1 cellular context compared by ENCODE assay signal in the genomic region with DNA sequence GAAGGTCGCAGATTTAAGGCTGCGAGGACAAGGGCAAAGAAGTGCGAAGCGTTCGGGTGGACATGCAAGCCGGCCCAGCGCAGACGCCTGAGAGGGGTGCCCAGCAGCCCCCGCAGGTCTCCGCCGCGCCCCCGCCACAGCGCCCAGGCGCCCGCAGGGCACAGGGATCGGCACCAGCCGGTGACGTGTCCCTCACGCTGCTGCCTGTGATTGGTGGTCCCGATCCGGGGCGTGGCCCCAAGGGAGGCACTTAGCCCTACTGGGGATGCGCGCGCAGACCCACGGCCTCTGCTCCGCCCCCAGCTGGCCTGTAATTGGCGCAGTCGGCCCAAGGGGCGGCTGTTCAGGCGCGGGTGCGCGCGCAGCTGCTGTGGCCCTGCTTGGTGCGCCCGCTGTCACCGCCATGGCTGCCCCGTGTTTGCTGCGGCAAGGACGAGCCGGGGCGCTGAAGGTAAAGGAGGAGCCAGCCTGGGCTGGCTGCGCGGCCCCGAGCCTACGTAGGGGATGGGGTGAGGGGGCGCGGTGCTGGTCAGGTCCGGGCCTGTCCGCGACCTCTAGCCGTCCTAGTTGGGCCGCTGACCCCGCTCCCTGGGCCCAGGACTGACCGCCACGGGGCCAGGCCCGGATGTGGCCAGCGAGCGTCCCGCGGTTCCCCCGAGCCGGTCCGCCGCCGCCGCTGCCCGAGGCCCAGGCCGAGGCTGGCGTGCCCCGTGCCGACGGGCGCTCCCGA.
TF ChIP-seq lines count a peak whose summit lies in the region.

A gene (plus strand): TSS at position 379 of the 730 bp plus-strand sequence. CDS start 25 bp downstream, at position 404.

TF ChIP-seq in GM12878, 131 proteins besides CTCF, POLR2A, EP300 and RAD21 (continued from another document and continues in another):
- TF ChIP-seq, protein P1, sequence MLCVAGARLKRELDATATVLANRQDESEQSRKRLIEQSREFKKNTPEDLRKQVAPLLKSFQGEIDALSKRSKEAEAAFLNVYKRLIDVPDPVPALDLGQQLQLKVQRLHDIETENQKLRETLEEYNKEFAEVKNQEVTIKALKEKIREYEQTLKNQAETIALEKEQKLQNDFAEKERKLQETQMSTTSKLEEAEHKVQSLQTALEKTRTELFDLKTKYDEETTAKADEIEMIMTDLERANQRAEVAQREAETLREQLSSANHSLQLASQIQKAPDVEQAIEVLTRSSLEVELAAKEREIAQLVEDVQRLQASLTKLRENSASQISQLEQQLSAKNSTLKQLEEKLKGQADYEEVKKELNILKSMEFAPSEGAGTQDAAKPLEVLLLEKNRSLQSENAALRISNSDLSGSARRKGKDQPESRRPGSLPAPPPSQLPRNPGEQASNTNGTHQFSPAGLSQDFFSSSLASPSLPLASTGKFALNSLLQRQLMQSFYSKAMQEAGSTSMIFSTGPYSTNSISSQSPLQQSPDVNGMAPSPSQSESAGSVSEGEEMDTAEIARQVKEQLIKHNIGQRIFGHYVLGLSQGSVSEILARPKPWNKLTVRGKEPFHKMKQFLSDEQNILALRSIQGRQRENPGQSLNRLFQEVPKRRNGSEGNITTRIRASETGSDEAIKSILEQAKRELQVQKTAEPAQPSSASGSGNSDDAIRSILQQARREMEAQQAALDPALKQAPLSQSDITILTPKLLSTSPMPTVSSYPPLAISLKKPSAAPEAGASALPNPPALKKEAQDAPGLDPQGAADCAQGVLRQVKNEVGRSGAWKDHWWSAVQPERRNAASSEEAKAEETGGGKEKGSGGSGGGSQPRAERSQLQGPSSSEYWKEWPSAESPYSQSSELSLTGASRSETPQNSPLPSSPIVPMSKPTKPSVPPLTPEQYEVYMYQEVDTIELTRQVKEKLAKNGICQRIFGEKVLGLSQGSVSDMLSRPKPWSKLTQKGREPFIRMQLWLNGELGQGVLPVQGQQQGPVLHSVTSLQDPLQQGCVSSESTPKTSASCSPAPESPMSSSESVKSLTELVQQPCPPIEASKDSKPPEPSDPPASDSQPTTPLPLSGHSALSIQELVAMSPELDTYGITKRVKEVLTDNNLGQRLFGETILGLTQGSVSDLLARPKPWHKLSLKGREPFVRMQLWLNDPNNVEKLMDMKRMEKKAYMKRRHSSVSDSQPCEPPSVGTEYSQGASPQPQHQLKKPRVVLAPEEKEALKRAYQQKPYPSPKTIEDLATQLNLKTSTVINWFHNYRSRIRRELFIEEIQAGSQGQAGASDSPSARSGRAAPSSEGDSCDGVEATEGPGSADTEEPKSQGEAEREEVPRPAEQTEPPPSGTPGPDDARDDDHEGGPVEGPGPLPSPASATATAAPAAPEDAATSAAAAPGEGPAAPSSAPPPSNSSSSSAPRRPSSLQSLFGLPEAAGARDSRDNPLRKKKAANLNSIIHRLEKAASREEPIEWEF (IDR thresholded peaks at IDR 0.05; ENCODE audit: insufficient replicate concordance, low read depth, low read length) = no peak
- TF ChIP-seq WRNIP1 (IDR thresholded peaks at IDR 0.05; ENCODE audit: borderline replicate concordance, low read depth, low read length) = no peak
- TF ChIP-seq GABPA (IDR thresholded peaks at IDR 0.05; ENCODE audit: low read depth) = no peak
- TF ChIP-seq, protein P2, sequence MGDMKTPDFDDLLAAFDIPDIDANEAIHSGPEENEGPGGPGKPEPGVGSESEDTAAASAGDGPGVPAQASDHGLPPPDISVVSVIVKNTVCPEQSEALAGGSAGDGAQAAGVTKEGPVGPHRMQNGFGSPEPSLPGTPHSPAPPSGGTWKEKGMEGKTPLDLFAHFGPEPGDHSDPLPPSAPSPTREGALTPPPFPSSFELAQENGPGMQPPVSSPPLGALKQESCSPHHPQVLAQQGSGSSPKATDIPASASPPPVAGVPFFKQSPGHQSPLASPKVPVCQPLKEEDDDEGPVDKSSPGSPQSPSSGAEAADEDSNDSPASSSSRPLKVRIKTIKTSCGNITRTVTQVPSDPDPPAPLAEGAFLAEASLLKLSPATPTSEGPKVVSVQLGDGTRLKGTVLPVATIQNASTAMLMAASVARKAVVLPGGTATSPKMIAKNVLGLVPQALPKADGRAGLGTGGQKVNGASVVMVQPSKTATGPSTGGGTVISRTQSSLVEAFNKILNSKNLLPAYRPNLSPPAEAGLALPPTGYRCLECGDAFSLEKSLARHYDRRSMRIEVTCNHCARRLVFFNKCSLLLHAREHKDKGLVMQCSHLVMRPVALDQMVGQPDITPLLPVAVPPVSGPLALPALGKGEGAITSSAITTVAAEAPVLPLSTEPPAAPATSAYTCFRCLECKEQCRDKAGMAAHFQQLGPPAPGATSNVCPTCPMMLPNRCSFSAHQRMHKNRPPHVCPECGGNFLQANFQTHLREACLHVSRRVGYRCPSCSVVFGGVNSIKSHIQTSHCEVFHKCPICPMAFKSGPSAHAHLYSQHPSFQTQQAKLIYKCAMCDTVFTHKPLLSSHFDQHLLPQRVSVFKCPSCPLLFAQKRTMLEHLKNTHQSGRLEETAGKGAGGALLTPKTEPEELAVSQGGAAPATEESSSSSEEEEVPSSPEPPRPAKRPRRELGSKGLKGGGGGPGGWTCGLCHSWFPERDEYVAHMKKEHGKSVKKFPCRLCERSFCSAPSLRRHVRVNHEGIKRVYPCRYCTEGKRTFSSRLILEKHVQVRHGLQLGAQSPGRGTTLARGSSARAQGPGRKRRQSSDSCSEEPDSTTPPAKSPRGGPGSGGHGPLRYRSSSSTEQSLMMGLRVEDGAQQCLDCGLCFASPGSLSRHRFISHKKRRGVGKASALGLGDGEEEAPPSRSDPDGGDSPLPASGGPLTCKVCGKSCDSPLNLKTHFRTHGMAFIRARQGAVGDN (IDR thresholded peaks at IDR 0.05) = peak; percentile 47; the same call in 1 of the 2 replicates
- TF ChIP-seq RBBP5 (conservative IDR thresholded peaks at IDR 0.05) = no peak
- TF ChIP-seq, protein P3, sequence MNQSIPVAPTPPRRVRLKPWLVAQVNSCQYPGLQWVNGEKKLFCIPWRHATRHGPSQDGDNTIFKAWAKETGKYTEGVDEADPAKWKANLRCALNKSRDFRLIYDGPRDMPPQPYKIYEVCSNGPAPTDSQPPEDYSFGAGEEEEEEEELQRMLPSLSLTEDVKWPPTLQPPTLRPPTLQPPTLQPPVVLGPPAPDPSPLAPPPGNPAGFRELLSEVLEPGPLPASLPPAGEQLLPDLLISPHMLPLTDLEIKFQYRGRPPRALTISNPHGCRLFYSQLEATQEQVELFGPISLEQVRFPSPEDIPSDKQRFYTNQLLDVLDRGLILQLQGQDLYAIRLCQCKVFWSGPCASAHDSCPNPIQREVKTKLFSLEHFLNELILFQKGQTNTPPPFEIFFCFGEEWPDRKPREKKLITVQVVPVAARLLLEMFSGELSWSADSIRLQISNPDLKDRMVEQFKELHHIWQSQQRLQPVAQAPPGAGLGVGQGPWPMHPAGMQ (IDR thresholded peaks at IDR 0.05; ENCODE audit: borderline replicate concordance) = no peak
- TF ChIP-seq KDM1A (IDR thresholded peaks at IDR 0.05; ENCODE audit: borderline replicate concordance) = no peak
- TF ChIP-seq, protein P4, sequence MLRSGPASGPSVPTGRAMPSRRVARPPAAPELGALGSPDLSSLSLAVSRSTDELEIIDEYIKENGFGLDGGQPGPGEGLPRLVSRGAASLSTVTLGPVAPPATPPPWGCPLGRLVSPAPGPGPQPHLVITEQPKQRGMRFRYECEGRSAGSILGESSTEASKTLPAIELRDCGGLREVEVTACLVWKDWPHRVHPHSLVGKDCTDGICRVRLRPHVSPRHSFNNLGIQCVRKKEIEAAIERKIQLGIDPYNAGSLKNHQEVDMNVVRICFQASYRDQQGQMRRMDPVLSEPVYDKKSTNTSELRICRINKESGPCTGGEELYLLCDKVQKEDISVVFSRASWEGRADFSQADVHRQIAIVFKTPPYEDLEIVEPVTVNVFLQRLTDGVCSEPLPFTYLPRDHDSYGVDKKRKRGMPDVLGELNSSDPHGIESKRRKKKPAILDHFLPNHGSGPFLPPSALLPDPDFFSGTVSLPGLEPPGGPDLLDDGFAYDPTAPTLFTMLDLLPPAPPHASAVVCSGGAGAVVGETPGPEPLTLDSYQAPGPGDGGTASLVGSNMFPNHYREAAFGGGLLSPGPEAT (IDR thresholded peaks at IDR 0.05; ENCODE audit: low read depth) = peak; percentile 46; the same call in 1 of the 2 replicates
- 0 out of 2 replicates have a peak, but pooled peaks have one; percentile 65 for TF ChIP-seq SMAD5 (IDR thresholded peaks at IDR 0.05; ENCODE audit: low read depth)
- TF ChIP-seq, protein P5, sequence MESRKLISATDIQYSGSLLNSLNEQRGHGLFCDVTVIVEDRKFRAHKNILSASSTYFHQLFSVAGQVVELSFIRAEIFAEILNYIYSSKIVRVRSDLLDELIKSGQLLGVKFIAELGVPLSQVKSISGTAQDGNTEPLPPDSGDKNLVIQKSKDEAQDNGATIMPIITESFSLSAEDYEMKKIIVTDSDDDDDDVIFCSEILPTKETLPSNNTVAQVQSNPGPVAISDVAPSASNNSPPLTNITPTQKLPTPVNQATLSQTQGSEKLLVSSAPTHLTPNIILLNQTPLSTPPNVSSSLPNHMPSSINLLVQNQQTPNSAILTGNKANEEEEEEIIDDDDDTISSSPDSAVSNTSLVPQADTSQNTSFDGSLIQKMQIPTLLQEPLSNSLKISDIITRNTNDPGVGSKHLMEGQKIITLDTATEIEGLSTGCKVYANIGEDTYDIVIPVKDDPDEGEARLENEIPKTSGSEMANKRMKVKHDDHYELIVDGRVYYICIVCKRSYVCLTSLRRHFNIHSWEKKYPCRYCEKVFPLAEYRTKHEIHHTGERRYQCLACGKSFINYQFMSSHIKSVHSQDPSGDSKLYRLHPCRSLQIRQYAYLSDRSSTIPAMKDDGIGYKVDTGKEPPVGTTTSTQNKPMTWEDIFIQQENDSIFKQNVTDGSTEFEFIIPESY (IDR thresholded peaks at IDR 0.05) = no peak
- peak; percentile 88; the same call in 1 of the 2 replicates for TF ChIP-seq HDGF (IDR thresholded peaks at IDR 0.05)
- TF ChIP-seq, protein P6, sequence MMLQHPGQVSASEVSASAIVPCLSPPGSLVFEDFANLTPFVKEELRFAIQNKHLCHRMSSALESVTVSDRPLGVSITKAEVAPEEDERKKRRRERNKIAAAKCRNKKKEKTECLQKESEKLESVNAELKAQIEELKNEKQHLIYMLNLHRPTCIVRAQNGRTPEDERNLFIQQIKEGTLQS (IDR thresholded peaks at IDR 0.05; ENCODE audit: borderline replicate concordance, extremely low read depth, low read depth, low read length) = no peak
- TF ChIP-seq KAT2A (conservative IDR thresholded peaks at IDR 0.05; ENCODE audit: control insufficient read depth, low read depth, low read length) = no peak
- TF ChIP-seq SMAD1 (IDR thresholded peaks at IDR 0.05; ENCODE audit: low read depth, partially characterized antibody) = no peak
- no peak for TF ChIP-seq ZNF622 (IDR thresholded peaks at IDR 0.05)
- TF ChIP-seq RUNX3 (IDR thresholded peaks at IDR 0.05; ENCODE audit: low read length) = peak; percentile 3; the same call in 1 of the 2 replicates
- TF ChIP-seq BMI1 (IDR thresholded peaks at IDR 0.05; ENCODE audit: borderline replicate concordance) = no peak
- TF ChIP-seq ZZZ3 (IDR thresholded peaks at IDR 0.05; ENCODE audit: control insufficient read depth, insufficient read length, low read depth) = no peak
- TF ChIP-seq SIX5 (IDR thresholded peaks at IDR 0.05; ENCODE audit: low read depth, low read length, severe bottlenecking) = no peak
- TF ChIP-seq YY1 (IDR thresholded peaks at IDR 0.05; ENCODE audit: low read depth, low read length) = peak; percentile 95
- TF ChIP-seq, protein P7, sequence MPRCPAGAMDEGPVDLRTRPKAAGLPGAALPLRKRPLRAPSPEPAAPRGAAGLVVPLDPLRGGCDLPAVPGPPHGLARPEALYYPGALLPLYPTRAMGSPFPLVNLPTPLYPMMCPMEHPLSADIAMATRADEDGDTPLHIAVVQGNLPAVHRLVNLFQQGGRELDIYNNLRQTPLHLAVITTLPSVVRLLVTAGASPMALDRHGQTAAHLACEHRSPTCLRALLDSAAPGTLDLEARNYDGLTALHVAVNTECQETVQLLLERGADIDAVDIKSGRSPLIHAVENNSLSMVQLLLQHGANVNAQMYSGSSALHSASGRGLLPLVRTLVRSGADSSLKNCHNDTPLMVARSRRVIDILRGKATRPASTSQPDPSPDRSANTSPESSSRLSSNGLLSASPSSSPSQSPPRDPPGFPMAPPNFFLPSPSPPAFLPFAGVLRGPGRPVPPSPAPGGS (IDR thresholded peaks at IDR 0.05; ENCODE audit: borderline replicate concordance, insufficient read depth, low read depth, low read length, poor library complexity, severe bottlenecking) = peak; percentile 53
- no peak for TF ChIP-seq CEBPB (IDR thresholded peaks at IDR 0.05; ENCODE audit: borderline replicate concordance in 1 of 2, low read depth in 2 of 2, low read length in 2 of 2)
- no peak for TF ChIP-seq CBFB (IDR thresholded peaks at IDR 0.05; ENCODE audit: low read depth)
- TF ChIP-seq ESRRA (IDR thresholded peaks at IDR 0.05; ENCODE audit: low read length) = no peak
- TF ChIP-seq HDAC2 (IDR thresholded peaks at IDR 0.05) = no peak
- TF ChIP-seq, protein P8, sequence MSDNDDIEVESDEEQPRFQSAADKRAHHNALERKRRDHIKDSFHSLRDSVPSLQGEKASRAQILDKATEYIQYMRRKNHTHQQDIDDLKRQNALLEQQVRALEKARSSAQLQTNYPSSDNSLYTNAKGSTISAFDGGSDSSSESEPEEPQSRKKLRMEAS (IDR thresholded peaks at IDR 0.05; ENCODE audit: low read depth, low read length) = peak; percentile 73; the same call in 1 of the 2 replicates
- no peak for TF ChIP-seq ZSCAN29 (IDR thresholded peaks at IDR 0.05)
- TF ChIP-seq, protein P9, sequence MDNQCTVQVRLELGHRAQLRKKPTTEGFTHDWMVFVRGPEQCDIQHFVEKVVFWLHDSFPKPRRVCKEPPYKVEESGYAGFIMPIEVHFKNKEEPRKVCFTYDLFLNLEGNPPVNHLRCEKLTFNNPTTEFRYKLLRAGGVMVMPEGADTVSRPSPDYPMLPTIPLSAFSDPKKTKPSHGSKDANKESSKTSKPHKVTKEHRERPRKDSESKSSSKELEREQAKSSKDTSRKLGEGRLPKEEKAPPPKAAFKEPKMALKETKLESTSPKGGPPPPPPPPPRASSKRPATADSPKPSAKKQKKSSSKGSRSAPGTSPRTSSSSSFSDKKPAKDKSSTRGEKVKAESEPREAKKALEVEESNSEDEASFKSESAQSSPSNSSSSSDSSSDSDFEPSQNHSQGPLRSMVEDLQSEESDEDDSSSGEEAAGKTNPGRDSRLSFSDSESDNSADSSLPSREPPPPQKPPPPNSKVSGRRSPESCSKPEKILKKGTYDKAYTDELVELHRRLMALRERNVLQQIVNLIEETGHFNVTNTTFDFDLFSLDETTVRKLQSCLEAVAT (IDR thresholded peaks at IDR 0.05) = no peak
- TF ChIP-seq, protein P10, sequence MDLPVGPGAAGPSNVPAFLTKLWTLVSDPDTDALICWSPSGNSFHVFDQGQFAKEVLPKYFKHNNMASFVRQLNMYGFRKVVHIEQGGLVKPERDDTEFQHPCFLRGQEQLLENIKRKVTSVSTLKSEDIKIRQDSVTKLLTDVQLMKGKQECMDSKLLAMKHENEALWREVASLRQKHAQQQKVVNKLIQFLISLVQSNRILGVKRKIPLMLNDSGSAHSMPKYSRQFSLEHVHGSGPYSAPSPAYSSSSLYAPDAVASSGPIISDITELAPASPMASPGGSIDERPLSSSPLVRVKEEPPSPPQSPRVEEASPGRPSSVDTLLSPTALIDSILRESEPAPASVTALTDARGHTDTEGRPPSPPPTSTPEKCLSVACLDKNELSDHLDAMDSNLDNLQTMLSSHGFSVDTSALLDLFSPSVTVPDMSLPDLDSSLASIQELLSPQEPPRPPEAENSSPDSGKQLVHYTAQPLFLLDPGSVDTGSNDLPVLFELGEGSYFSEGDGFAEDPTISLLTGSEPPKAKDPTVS (IDR thresholded peaks at IDR 0.05; ENCODE audit: low read depth, low read length) = no peak
